ENCODE assay signal across 9 cellular contexts in the genomic region with DNA sequence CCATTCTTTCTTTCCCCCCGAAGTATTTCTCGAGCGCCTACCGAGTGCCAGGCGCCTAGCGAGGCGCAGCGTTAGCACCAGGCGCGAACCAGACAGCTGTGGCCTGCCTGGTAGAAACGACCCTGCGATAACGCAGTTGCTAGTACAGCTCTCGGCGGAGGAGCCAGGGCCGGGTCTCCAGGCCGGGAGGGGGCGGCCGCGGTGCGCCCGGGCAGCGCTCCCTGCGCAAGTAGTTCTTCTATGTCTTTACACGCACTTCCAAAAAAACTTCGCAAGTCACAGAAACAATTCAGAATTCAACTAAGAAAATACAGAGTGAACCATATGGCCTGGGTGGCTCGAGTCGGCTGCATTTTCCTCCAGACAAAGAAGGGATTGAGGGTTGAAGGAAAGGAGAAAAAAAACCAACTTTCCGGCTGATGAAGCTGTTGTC. TPM values are rescaled to one million over a fixed set of nuclear protein-coding genes. Genes with fewer than 3 reads are reported as not detected.
A peak's percentile ranks its signal among the peaks of the same experiment; 100 is the strongest.
DNase-seq lines count a peak whose midpoint lies in the region; ATAC-seq lines count a peak whose summit lies in the region.
"Had no signal": no experiment of that assay in that cellular context is flagged by ENCODE, and none has a peak within 500 bp of the region (broad histone marks: within the 10 kb centered on the region; RNA-seq: fewer than 3 reads in every experiment).

No MANE protein-coding gene starts in this region.

- POLR2A ChIA-PET in T-cell (lab: Charles Lee) = no interaction called here

- no peaks in the 10 kb centered on the region for H3K9me3 ChIP-seq in ectodermal cell (ENCODE audit: control insufficient read depth, low read length)

- peak in 3 of 4 experiments; percentile 1 to 5 (median 4) for DNase-seq in activated CD4-positive, CD25-positive, alpha-beta regulatory T cell (lab: John Stamatoyannopoulos, UW)
- DNase-seq in activated CD4-positive, CD25-positive, alpha-beta regulatory T cell treated with anti-CD3 and anti-CD28 coated beads, Interleukin-2, amount 50 U/mL, for 72 hours = no peak
- peak in 11 of 34 experiments; percentile 24 to 52 (median 39) for DNase-seq in T-cell
- DNase-seq in natural killer cell treated with Interleukin-12 subunit alpha and Interleukin-12 subunit beta and Interleukin-15 and Interleukin-18, amount 100 ng/mL, for 72 hours (ENCODE audit: low spot score) = no peak
- DNase-seq in DMS79 treated with DMSO at 0.1 percent for 48 hours (lab: John Stamatoyannopoulos, UW) = no peak
- no peak for DNase-seq in midbrain (lab: John Stamatoyannopoulos, UW)

- H3K36me3 Mint-ChIP-seq in T-cell = no peaks in the 10 kb centered on the region
- peaks cover 11% of the 10 kb centered on the region for H3K36me3 Mint-ChIP-seq in natural killer cell treated with Interleukin-12 subunit alpha and Interleukin-12 subunit beta and Interleukin-15 and Interleukin-18, amount 100 ng/mL, for 72 hours

- H3K4me3 Mint-ChIP-seq in T-cell = peak overlapping the region; percentile 84 to 92 (median 87)
- peak overlapping the region; percentile 97 for H3K4me3 Mint-ChIP-seq in natural killer cell treated with Interleukin-12 subunit alpha and Interleukin-12 subunit beta and Interleukin-15 and Interleukin-18, amount 100 ng/mL, for 72 hours

- CTCF ChIA-PET in T-cell (lab: Charles Lee) = interaction anchor here (0.7 to 2.9 kb wide), 4 partner anchors 11 to 309 kb away, joined by 3 to 8 read pairs (median 4); no protein-coding TSS in a partner anchor

- no peak overlapping the region for H3K27ac ChIP-seq in ectodermal cell (ENCODE audit: insufficient read depth, low read depth, low read length, poor library complexity, severe bottlenecking)
- H3K27ac ChIP-seq: C4-2B had no signal

- 1 to 2% methylated on average over 29 of the region's 29 CpGs for WGBS in ectodermal cell, 2 experiments

- peak overlapping the region; percentile 14 for H3K4me3 ChIP-seq in ectodermal cell (ENCODE audit: insufficient read depth, low read depth, low read length)

- no peaks in the 10 kb centered on the region for H3K36me3 ChIP-seq in ectodermal cell (ENCODE audit: control insufficient read depth, insufficient read depth, low read length)

- peaks cover 50 to 65% of the 10 kb centered on the region in 2 donors for H3K27me3 Mint-ChIP-seq in T-cell
- H3K27me3 Mint-ChIP-seq in natural killer cell treated with Interleukin-12 subunit alpha and Interleukin-12 subunit beta and Interleukin-15 and Interleukin-18, amount 100 ng/mL, for 72 hours = peaks cover 60 to 81% of the 10 kb centered on the region in 2 donors

- H3K27me3 ChIP-seq in ectodermal cell (ENCODE audit: control insufficient read depth, insufficient read depth, low read length, poor library complexity, severe bottlenecking) = peaks cover 82% of the 10 kb centered on the region

- H3K4me1 Mint-ChIP-seq in T-cell = peaks cover 31 to 45% (median 45%) of the 10 kb centered on the region in 3 donors
- H3K4me1 Mint-ChIP-seq in natural killer cell treated with Interleukin-12 subunit alpha and Interleukin-12 subunit beta and Interleukin-15 and Interleukin-18, amount 100 ng/mL, for 72 hours (ENCODE audit: low read depth in 2 of 2) = peaks cover 18 to 32% of the 10 kb centered on the region in 2 donors

- peak overlapping the region in 1 of 2 donors; percentile 41 for H3K27ac Mint-ChIP-seq in T-cell
- H3K27ac Mint-ChIP-seq in natural killer cell treated with Interleukin-12 subunit alpha and Interleukin-12 subunit beta and Interleukin-15 and Interleukin-18, amount 100 ng/mL, for 72 hours = no peak overlapping the region

- H3K9me3 Mint-ChIP-seq in T-cell = peaks cover 0 to 6% (median 0%) of the 10 kb centered on the region in 3 donors
- H3K9me3 Mint-ChIP-seq in natural killer cell treated with Interleukin-12 subunit alpha and Interleukin-12 subunit beta and Interleukin-15 and Interleukin-18, amount 100 ng/mL, for 72 hours = no peaks in the 10 kb centered on the region

- ATAC-seq in HG03064 (IDR thresholded peaks at IDR 0.05; ENCODE audit: low read depth, unreplicated experiment) = peak; percentile 43
- ATAC-seq in T-cell (replicated peaks in 1 of 4) = peak in 3 of 4 experiments; percentile 46 to 63 (median 58)
- ATAC-seq in natural killer cell treated with Interleukin-12 subunit alpha and Interleukin-12 subunit beta and Interleukin-15 and Interleukin-18, amount 100 ng/mL, for 72 hours = peak; percentile 58 to 67

- H3K4me1 ChIP-seq in ectodermal cell (ENCODE audit: control insufficient read depth, insufficient read depth, low read length) = peaks cover 27% of the 10 kb centered on the region

RNA-seq across cellular contexts. Expression of a gene that starts 7.0 kb away (rescaled TPM):
- total RNA-seq in T-cell = not detected
- 0.91 TPM for polyA plus RNA-seq in ectodermal cell (2013, experiment 1 of 4)
- polyA plus RNA-seq in ectodermal cell (2013, experiment 2 of 4) = 0.76 TPM
- 1.4 TPM for polyA plus RNA-seq in ectodermal cell (2013, experiment 3 of 4)
- 1.7 TPM for polyA plus RNA-seq in ectodermal cell (2013, experiment 4 of 4)
- total RNA-seq in natural killer cell treated with Interleukin-12 subunit alpha and Interleukin-12 subunit beta and Interleukin-15 and Interleukin-18, amount 100 ng/mL, for 72 hours = not detected

Comparison
In these comparisons a context has a peak if more than half of its experiments do, and no peak if none do; other contexts are left out.
1. DNase-seq: peak in activated CD4-positive, CD25-positive, alpha-beta regulatory T cell (3 of 4); none in activated CD4-positive, CD25-positive, alpha-beta regulatory T cell treated with anti-CD3 and anti-CD28 coated beads, Interleukin-2, amount 50 U/mL, for 72 hours (single experiment), natural killer cell treated with Interleukin-12 subunit alpha and Interleukin-12 subunit beta and Interleukin-15 and Interleukin-18, amount 100 ng/mL, for 72 hours (single experiment), DMS79 treated with DMSO at 0.1 percent for 48 hours (single experiment) and midbrain (single experiment).
2. Peak in every context shown above with its lines, with median percentiles within 50 percentile points of each other: ATAC-seq.